In the genomic region with DNA sequence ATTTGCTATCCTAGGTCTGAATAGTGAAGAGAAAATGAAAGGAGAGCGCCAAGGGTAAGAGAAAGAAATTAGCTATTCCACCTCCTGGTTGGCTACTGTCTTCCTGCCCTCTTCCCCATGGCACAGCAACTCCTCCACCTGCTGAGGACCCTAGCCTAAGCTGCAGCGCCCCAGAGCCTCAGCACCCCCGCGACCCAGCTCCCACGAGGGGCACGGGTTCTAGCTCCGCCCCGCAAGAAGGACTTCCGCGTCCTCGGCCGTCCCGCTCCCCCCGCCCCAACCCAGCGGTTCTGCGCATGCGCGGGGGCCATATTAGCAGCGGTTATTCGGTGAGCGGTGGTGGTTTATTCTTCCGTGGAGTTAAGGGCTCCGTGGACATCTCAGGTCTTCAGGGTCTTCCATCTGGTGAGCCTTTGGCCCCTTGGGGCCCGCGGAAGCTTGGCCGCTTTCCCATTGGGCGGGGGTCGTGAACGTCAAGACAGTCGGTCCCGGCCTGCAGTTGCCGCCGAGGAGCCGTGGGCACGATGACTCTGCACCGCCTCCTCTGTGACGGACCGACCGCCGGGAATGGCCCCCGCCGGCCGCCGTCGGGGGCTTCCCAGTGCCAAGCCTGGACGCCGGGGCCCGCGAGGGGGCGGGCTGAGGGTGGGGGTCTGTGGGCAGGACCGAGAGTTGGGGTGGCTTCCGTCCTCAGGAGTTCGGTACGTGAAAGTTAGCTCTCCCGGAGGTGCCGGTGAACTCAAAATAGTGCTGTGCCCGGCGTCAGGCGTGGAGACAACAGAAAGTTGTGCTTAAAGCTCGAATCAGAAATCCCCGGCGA, we compare ENCODE assay signal across 8 cellular contexts. TPM values are rescaled to one million over a fixed set of nuclear protein-coding genes. Genes with fewer than 3 reads are reported as not detected.
DNase-seq lines count a peak whose midpoint lies in the region; ATAC-seq and TF ChIP-seq lines count a peak whose summit lies in the region.

TSS of gene PSMA4 (plus strand) at position 310 of the 820 bp plus-strand sequence. CDS start 1,484 bp downstream, outside the sequence.

- H3K27me3 ChIP-seq in BLaER1 treated with 17β-estradiol and CSF1 and Interleukin-3, amounts not matched to agents 10 nM and 100 nM, result no peaks in the 10 kb centered on the region
- H3K27me3 ChIP-seq in right lobe of liver, result no peaks in the 10 kb centered on the region

- H3K27ac ChIP-seq in BLaER1 treated with 17β-estradiol and CSF1 and Interleukin-3, amounts not matched to agents 10 nM and 100 nM, result peak within 1 kb of the TSS; percentile 89 to 98 (median 94)
- H3K27ac ChIP-seq in right lobe of liver, result peak within 1 kb of the TSS; percentile 91 to 92 (median 92)

- peaks cover 35 to 38% (median 36%) of the 10 kb centered on the region in 11 experiments for H3K36me3 ChIP-seq in BLaER1 treated with 17β-estradiol and CSF1 and Interleukin-3, amounts not matched to agents 10 nM and 100 nM
- H3K36me3 ChIP-seq in right lobe of liver, result peaks cover 0 to 33% (median 10%) of the 10 kb centered on the region in 4 donors

- H3K9me3 ChIP-seq in BLaER1 treated with 17β-estradiol and CSF1 and Interleukin-3, amounts not matched to agents 10 nM and 100 nM (replicated peaks in 1 of 11), result no peaks in the 10 kb centered on the region
- H3K9me3 ChIP-seq in right lobe of liver, result no peaks in the 10 kb centered on the region

- H4K20me1 ChIP-seq in BLaER1 treated with 17β-estradiol and CSF1 and Interleukin-3, amounts not matched to agents 10 nM and 100 nM, result peaks cover 5 to 37% (median 31%) of the 10 kb centered on the region in 11 experiments; a peak in 17 of 22 replicates

- TF ChIP-seq POLR2A in right lobe of liver (IDR thresholded peaks at IDR 0.05), result peak; percentile 77

- intact Hi-C loops in right lobe of liver (cut with DNase I), result no loop called here

- peak; percentile 10 to 24 (median 16) for TF ChIP-seq CTCF in right lobe of liver (IDR thresholded peaks at IDR 0.05)

- ATAC-seq in GM19324 (IDR thresholded peaks at IDR 0.05; ENCODE audit: low FRiP score, unreplicated experiment), result peak; percentile 77
- ATAC-seq in HG03460 (IDR thresholded peaks at IDR 0.05; ENCODE audit: unreplicated experiment), result peak; percentile 78
- ATAC-seq in right lobe of liver, result peak; percentile 93 to 95 (median 93)

- peak within 1 kb of the TSS; percentile 91 to 97 (median 94) for H3K9ac ChIP-seq in BLaER1 treated with 17β-estradiol and CSF1 and Interleukin-3, amounts not matched to agents 10 nM and 100 nM

- peak within 1 kb of the TSS; percentile 74 to 90 (median 83) for H3K4me3 ChIP-seq in BLaER1 treated with 17β-estradiol and CSF1 and Interleukin-3, amounts not matched to agents 10 nM and 100 nM
- H3K4me3 ChIP-seq in right lobe of liver, result peak within 1 kb of the TSS; percentile 80 to 92 (median 80)

- peak within 1 kb of the TSS; percentile 76 to 97 (median 93) for H3K4me2 ChIP-seq in BLaER1 treated with 17β-estradiol and CSF1 and Interleukin-3, amounts not matched to agents 10 nM and 100 nM

- under 1% methylated on average over 29 of the region's 62 CpGs for WGBS in right lobe of liver (ENCODE audit: insufficient coverage, low coverage, low lambda C conversion rate, missing lambda C conversion rate)

- DNase-seq in NCI-H748 (lab: John Stamatoyannopoulos, UW; ENCODE audit: unreplicated experiment) (peak; percentile 86), dermis blood vessel endothelial cell (peak; percentile 94), right lobe of liver (peak; percentile 92 to 94 (median 93))
- peak; percentile 93 for DNase-seq in activated CD4-positive, alpha-beta T cell treated with anti-CD3 and anti-CD28 coated beads, Interleukin-2, amount 50 U/mL, for 4 hours
- DNase-seq in stimulated activated CD4-positive, alpha-beta T cell treated with anti-CD3 and anti-CD28 coated beads, Interleukin-4, amount 100 ng/mL, for 4 hours, result peak; percentile 93 to 96

- H3K4me1 ChIP-seq in BLaER1 treated with 17β-estradiol and CSF1 and Interleukin-3, amounts not matched to agents 10 nM and 100 nM, result peaks cover 16 to 32% (median 25%) of the 10 kb centered on the region in 10 experiments; a peak in 19 of 20 replicates
- H3K4me1 ChIP-seq in right lobe of liver, result peaks cover 0 to 12% (median 0%) of the 10 kb centered on the region in 4 donors

RNA-seq across cellular contexts. Expression of gene PSMA4, which starts in this region (rescaled TPM):
- total RNA-seq in dermis blood vessel endothelial cell, result 315 and 321 TPM in 2 replicates
- 100 to 1,000 TPM in 3 of 6 experiments, 10 to 100 TPM in 3; 66.1 to 147 (median 92.3) TPM for total RNA-seq in right lobe of liver

Comparison
In these comparisons a context has a peak if more than half of its experiments do, and no peak if none do; other contexts are left out.
1. Peak in every context shown above with its lines: DNase-seq, ATAC-seq, H3K4me3 ChIP-seq and H3K27ac ChIP-seq.